Comparison of ENCODE assay signal across 15 cellular contexts in genomic region chr11:40134820-40135219, GRCh38.
A peak's percentile ranks its signal among the peaks of the same experiment; 100 is the strongest.
DNase-seq lines count a peak whose midpoint lies in the region; ATAC-seq and TF ChIP-seq lines count a peak whose summit lies in the region.
"Had no signal": no experiment of that assay in that cellular context is flagged by ENCODE, and none has a peak within 500 bp of the region (broad histone marks: within the 10 kb centered on the region; RNA-seq: fewer than 3 reads in every experiment).

No MANE protein-coding gene starts in this region.

- TF ChIP-seq CTCF in MCF 10A (IDR thresholded peaks at IDR 0.05; ENCODE audit: unreplicated experiment) = no peak
- TF ChIP-seq CTCF in breast epithelium (IDR thresholded peaks at IDR 0.05) = no peak
- no peak for TF ChIP-seq CTCF in SK-N-SH (IDR thresholded peaks at IDR 0.05)
- no peak for TF ChIP-seq CTCF in OCI-LY7 (conservative IDR thresholded peaks at IDR 0.05; ENCODE audit: low read length)

- peaks cover 15% of the 10 kb centered on the region for H3K4me1 Mint-ChIP-seq in MCF 10A (ENCODE audit: insufficient read depth, unreplicated experiment)
- H3K4me1 Mint-ChIP-seq: CD14-positive monocyte; CD4-positive, alpha-beta memory T cell had no signal

- H3K9me2 ChIP-seq in SK-N-SH = no peaks in the 10 kb centered on the region
- no peaks in the 10 kb centered on the region for H3K9me2 ChIP-seq in OCI-LY7 (ENCODE audit: insufficient read depth, low read length)

- no peaks in the 10 kb centered on the region for H3K9me3 ChIP-seq in breast epithelium
- no peaks in the 10 kb centered on the region for H3K9me3 ChIP-seq in SK-N-SH
- no peaks in the 10 kb centered on the region for H3K9me3 ChIP-seq in OCI-LY7 (ENCODE audit: low read length)
- no peaks in the 10 kb centered on the region for H3K9me3 ChIP-seq in SJCRH30 (replicated peaks)
- H3K9me3 ChIP-seq: BLaER1, HAP-1 had no signal

- H2AFZ ChIP-seq in SK-N-SH (ENCODE audit: low read depth) (no peak overlapping the region), OCI-LY7 (ENCODE audit: low read length) (no peak overlapping the region)

- no peaks in the 10 kb centered on the region for H3K36me3 Mint-ChIP-seq in MCF 10A (ENCODE audit: insufficient read depth, unreplicated experiment)
- H3K36me3 Mint-ChIP-seq: CD14-positive monocyte; CD4-positive, alpha-beta memory T cell had no signal

- TF ChIP-seq EP300 in SK-N-SH (IDR thresholded peaks at IDR 0.05; ENCODE audit: borderline replicate concordance in 1 of 2, low read depth in 1 of 2, low read length in 1 of 2) = peak in 1 of 2 experiments; percentile 46; a peak in 1 of 4 replicates

- no peak overlapping the region for H3K9ac ChIP-seq in SK-N-SH
- H3K9ac ChIP-seq: BLaER1 had no signal

- no peak for TF ChIP-seq POLR2A in breast epithelium (IDR thresholded peaks at IDR 0.05)

- ATAC-seq in HG03095 (IDR thresholded peaks at IDR 0.05; ENCODE audit: unreplicated experiment) = no peak

- H3K4me1 ChIP-seq in breast epithelium (no peaks in the 10 kb centered on the region), SK-N-SH (ENCODE audit: control insufficient read depth in 1 of 2, insufficient read depth in 2 of 2, low read depth in 1 of 2, low read length in 1 of 2) (peaks cover 0 to 24% of the 10 kb centered on the region in 2 experiments; a peak in 2 of 4 replicates), OCI-LY7 (ENCODE audit: insufficient read depth, low read length, poor library complexity, severe bottlenecking) (no peaks in the 10 kb centered on the region), SJCRH30 (no peaks in the 10 kb centered on the region)
- H3K4me1 ChIP-seq: BLaER1, HAP-1 had no signal

- peak overlapping the region; percentile 7 for H3K27ac Mint-ChIP-seq in MCF 10A (ENCODE audit: low read depth, unreplicated experiment)
- H3K27ac Mint-ChIP-seq: CD14-positive monocyte; CD4-positive, alpha-beta memory T cell had no signal

- no peak for TF ChIP-seq RAD21 in SK-N-SH (IDR thresholded peaks at IDR 0.05; ENCODE audit: low read length)

- BruUV-seq in MCF 10A (replicated peaks; lab: Mats Ljungman, UMichigan) (no TSS peak), OCI-LY7 (replicated peaks; lab: Mats Ljungman, UMichigan) (no TSS peak)

- POLR2A ChIA-PET in MCF 10A (lab: Yijun Ruan, JAX) (interaction anchor here (0.7 kb wide), 1 partner anchor 739 kb away, joined by 3 read pairs; no protein-coding TSS in a partner anchor), SK-N-SH (lab: Yijun Ruan, JAX) (no interaction called here), OCI-LY7 (lab: Charles Lee) (no interaction called here)

- H3K79me2 ChIP-seq in SK-N-SH (ENCODE audit: insufficient read depth) (no peaks in the 10 kb centered on the region), OCI-LY7 (ENCODE audit: insufficient read depth, low read depth, low read length) (no peaks in the 10 kb centered on the region)

- CTCF ChIA-PET in MCF 10A (lab: Yijun Ruan, JAX) = interaction anchor here (0.9 to 1.5 kb wide), 2 partner anchors 159 to 1066 kb away, joined by 3 to 5 read pairs; no protein-coding TSS in a partner anchor
- CTCF ChIA-PET in SK-N-SH (lab: Yijun Ruan, JAX) = interaction anchor here (12.3 kb wide), 1 partner anchor 157 kb away, joined by 107 read pairs; no protein-coding TSS in a partner anchor
- CTCF ChIA-PET in OCI-LY7 (lab: Charles Lee; ENCODE audit: unreplicated experiment) = no interaction called here

- DNase-seq in MCF 10A (ENCODE audit: unreplicated experiment) (no peak), breast epithelium (ENCODE audit: low spot score in 2 of 2) (no peak), SK-N-SH (peak; percentile 8), inferior parietal cortex (ENCODE audit: extremely low spot score) (peak; percentile 13), OCI-LY7 (ENCODE audit: low spot score) (no peak), SJCRH30 (no peak), OCI-M1 (lab: John Stamatoyannopoulos, UW) (no peak)
- DNase-seq: 8988T; CD4-positive, alpha-beta memory T cell; DMS79 treated with DMSO at 0.1 percent for 48 hours; GF-D8 had no signal

- intact Hi-C loops in MCF 10A (cut with micrococcal nuclease) = no loop called here
- intact Hi-C loops in breast epithelium (cut with DNase I; ENCODE audit: low total_unique reads) = no loop called here
- intact Hi-C loops in OCI-LY7 (cut with micrococcal nuclease; ENCODE audit: unreplicated experiment) = no loop called here

- H3K4me2 ChIP-seq in SK-N-SH (no peak overlapping the region), OCI-LY7 (ENCODE audit: low read length) (no peak overlapping the region)
- H3K4me2 ChIP-seq: BLaER1 had no signal

- H3K4me3 ChIP-seq in breast epithelium (no peak overlapping the region), SK-N-SH (ENCODE audit: low read depth in 2 of 2, low read length in 1 of 2) (no peak overlapping the region), OCI-LY7 (ENCODE audit: low read depth, low read length, poor library complexity, severe bottlenecking) (no peak overlapping the region), SJCRH30 (no peak overlapping the region)
- H3K4me3 ChIP-seq: BLaER1, HAP-1 had no signal

- no peak overlapping the region for H3K4me3 Mint-ChIP-seq in MCF 10A (ENCODE audit: unreplicated experiment)
- H3K4me3 Mint-ChIP-seq: CD14-positive monocyte; CD4-positive, alpha-beta memory T cell had no signal

- 6% methylated on average over 1 of the region's 1 CpG for WGBS in SK-N-SH (ENCODE audit: low lambda C conversion rate)

- no peak overlapping the region for H3K27ac ChIP-seq in breast epithelium
- no peak overlapping the region for H3K27ac ChIP-seq in SK-N-SH (ENCODE audit: low read depth in 2 of 2, low read length in 1 of 2)
- no peak overlapping the region for H3K27ac ChIP-seq in OCI-LY7 (ENCODE audit: low read depth, low read length, poor library complexity, severe bottlenecking)
- H3K27ac ChIP-seq in SJCRH30 = no peak overlapping the region
- H3K27ac ChIP-seq: BLaER1 had no signal

- H3K27me3 ChIP-seq in breast epithelium (no peaks in the 10 kb centered on the region), SK-N-SH (ENCODE audit: insufficient read depth) (no peaks in the 10 kb centered on the region), SJCRH30 (peaks cover 11% of the 10 kb centered on the region)
- H3K27me3 ChIP-seq: BLaER1 had no signal

- H3K9me3 Mint-ChIP-seq in MCF 10A (ENCODE audit: unreplicated experiment) = no peaks in the 10 kb centered on the region
- H3K9me3 Mint-ChIP-seq: CD14-positive monocyte had no signal

- no peaks in the 10 kb centered on the region for H3K27me3 Mint-ChIP-seq in MCF 10A (ENCODE audit: insufficient read depth, unreplicated experiment)
- H3K27me3 Mint-ChIP-seq: CD4-positive, alpha-beta memory T cell had no signal

- H3K36me3 ChIP-seq in breast epithelium (no peaks in the 10 kb centered on the region), SK-N-SH (replicated peaks in 1 of 2; ENCODE audit: control insufficient read depth in 1 of 2, insufficient read depth in 2 of 2, low read length in 1 of 2) (no peaks in the 10 kb centered on the region), OCI-LY7 (ENCODE audit: insufficient read depth, low read length) (no peaks in the 10 kb centered on the region), SJCRH30 (no peaks in the 10 kb centered on the region)
- H3K36me3 ChIP-seq: BLaER1, HAP-1 had no signal

- peaks cover 7% of the 10 kb centered on the region for H3F3A ChIP-seq in SK-N-SH (replicated peaks; ENCODE audit: insufficient read depth)

- no peaks in the 10 kb centered on the region for H4K20me1 ChIP-seq in SK-N-SH (ENCODE audit: insufficient read depth)
- no peaks in the 10 kb centered on the region for H4K20me1 ChIP-seq in OCI-LY7 (ENCODE audit: insufficient read depth, low read length)
- H4K20me1 ChIP-seq: BLaER1 had no signal

TF ChIP-seq in SK-N-SH, 30 proteins besides CTCF, POLR2A, EP300 and RAD21:
- TF ChIP-seq TCF12 (IDR thresholded peaks at IDR 0.05) = 0 out of 2 replicates have a peak, but pooled peaks have one; percentile 9
- TF ChIP-seq RCOR1 (IDR thresholded peaks at IDR 0.05; ENCODE audit: low read length) = peak; percentile 62; the same call in 1 of the 2 replicates
- peak; percentile 62 for TF ChIP-seq GATA2 (CRISPR knock-in tag; IDR thresholded peaks at IDR 0.05)
- TF ChIP-seq YY1 (IDR thresholded peaks at IDR 0.05; ENCODE audit: low read depth) = no peak
TF ChIP-seq in SK-N-SH: peak in this region for 3.

Comparison
In these comparisons a context has a peak if more than half of its experiments do, and no peak if none do; other contexts are left out.
1. DNase-seq: peak in SK-N-SH (single experiment) and inferior parietal cortex (single experiment); none in MCF 10A (single experiment), breast epithelium (0 of 2), OCI-LY7 (single experiment), SJCRH30 (0 of 2) and OCI-M1 (single experiment).